Comparison of ENCODE assay signal across 8 cellular contexts in genomic region chr11:85809881-85810280, GRCh38. TPM values are rescaled to one million over a fixed set of nuclear protein-coding genes. Genes with fewer than 3 reads are reported as not detected.
DNase-seq lines count a peak whose midpoint lies in the region; ATAC-seq and TF ChIP-seq lines count a peak whose summit lies in the region.

No MANE protein-coding gene starts in this region.

- no peaks in the 10 kb centered on the region for H3K79me2 ChIP-seq in fibroblast of lung (ENCODE audit: control insufficient read depth, insufficient read depth, low read length)

- no peaks in the 10 kb centered on the region for H3K9me3 ChIP-seq in fibroblast of lung (ENCODE audit: control insufficient read depth, insufficient read depth, low read depth, low read length)

- TF ChIP-seq CTCF in activated B cell treated with CpG ODN at 0.5 μM for 24 hours (IDR thresholded peaks at IDR 0.05) (no peak), fibroblast of lung (conservative IDR thresholded peaks at IDR 0.05 in 1 of 2, IDR thresholded peaks at IDR 0.05 in 1 of 2; ENCODE audit: low read depth in 1 of 2, low read length in 2 of 2) (peak; percentile 28 to 35), progenitor cell of endocrine pancreas (IDR thresholded peaks at IDR 0.05; ENCODE audit: unreplicated experiment) (peak; percentile 16)

- no peak overlapping the region for H3K9ac ChIP-seq in fibroblast of lung (ENCODE audit: insufficient read depth, low read length)

- H3K4me1 ChIP-seq in fibroblast of lung (ENCODE audit: control insufficient read depth, extremely low read depth, insufficient read depth, low read length), result peaks cover 5% of the 10 kb centered on the region

- H3K27ac ChIP-seq in fibroblast of lung (ENCODE audit: insufficient read depth, low read length), result no peak overlapping the region

- H3K27me3 Mint-ChIP-seq in activated CD4-positive, alpha-beta T cell treated with anti-CD3 and anti-CD28 coated beads, Interleukin-2, amount 10 ng/mL, durations not matched to agents 7 days and 5 days, result peaks cover 12% of the 10 kb centered on the region
- H3K27me3 Mint-ChIP-seq in activated B cell treated with CpG ODN at 0.5 μM for 24 hours (peaks cover 12% of the 10 kb centered on the region), progenitor cell of endocrine pancreas (peaks cover 50% of the 10 kb centered on the region)

- H3K36me3 ChIP-seq in fibroblast of lung (ENCODE audit: control insufficient read depth, insufficient read depth, low read length), result no peaks in the 10 kb centered on the region

- H3K27ac Mint-ChIP-seq in activated CD4-positive, alpha-beta T cell treated with anti-CD3 and anti-CD28 coated beads, Interleukin-2, amount 10 ng/mL, durations not matched to agents 7 days and 5 days, result peak overlapping the region; percentile 82
- H3K27ac Mint-ChIP-seq in activated B cell treated with CpG ODN at 0.5 μM for 24 hours (no peak overlapping the region), progenitor cell of endocrine pancreas (no peak overlapping the region)

- DNase-seq in activated CD4-positive, alpha-beta T cell treated with anti-CD3 and anti-CD28 coated beads, Interleukin-2, amount 10 ng/mL, durations not matched to agents 7 days and 5 days, result peak; percentile 13
- no peak for DNase-seq in activated CD4-positive, alpha-beta T cell treated with anti-CD3 and anti-CD28 coated beads, Interleukin-2, amount 50 U/mL, for 1 hour
- DNase-seq in activated B cell treated with CpG ODN at 0.5 μM for 24 hours (no peak), fibroblast of lung (ENCODE audit: low read depth in 2 of 2) (no peak), progenitor cell of endocrine pancreas (ENCODE audit: low spot score, unreplicated experiment) (no peak), posterior vena cava (ENCODE audit: low spot score) (no peak), glomerular visceral epithelial cell (ENCODE audit: extremely low spot score) (no peak)

- H3K9me3 Mint-ChIP-seq in activated CD4-positive, alpha-beta T cell treated with anti-CD3 and anti-CD28 coated beads, Interleukin-2, amount 10 ng/mL, durations not matched to agents 7 days and 5 days, result no peaks in the 10 kb centered on the region
- H3K9me3 Mint-ChIP-seq in activated B cell treated with CpG ODN at 0.5 μM for 24 hours, result no peaks in the 10 kb centered on the region
- no peaks in the 10 kb centered on the region for H3K9me3 Mint-ChIP-seq in progenitor cell of endocrine pancreas (ENCODE audit: low read depth)

- H2AFZ ChIP-seq in fibroblast of lung (ENCODE audit: low read length), result no peak overlapping the region

- ATAC-seq in activated B cell treated with CpG ODN at 0.5 μM for 24 hours (ENCODE audit: low read depth) (no peak), GM18520 (IDR thresholded peaks at IDR 0.05; ENCODE audit: unreplicated experiment) (no peak)

- intact Hi-C loops in activated B cell treated with CpG ODN at 0.5 μM for 24 hours (cut with micrococcal nuclease) (no loop called here), posterior vena cava (cut with DNase I) (loop anchor here (10.0 kb wide), 2 partner anchors 95 to 115 kb away; no protein-coding TSS in a partner anchor)

- peaks cover 38% of the 10 kb centered on the region for H3K4me1 Mint-ChIP-seq in activated CD4-positive, alpha-beta T cell treated with anti-CD3 and anti-CD28 coated beads, Interleukin-2, amount 10 ng/mL, durations not matched to agents 7 days and 5 days
- H3K4me1 Mint-ChIP-seq in activated B cell treated with CpG ODN at 0.5 μM for 24 hours (peaks cover 21% of the 10 kb centered on the region), progenitor cell of endocrine pancreas (ENCODE audit: low read depth) (peaks cover 9% of the 10 kb centered on the region)

- no peaks in the 10 kb centered on the region for H3K27me3 ChIP-seq in fibroblast of lung (ENCODE audit: control insufficient read depth, insufficient read depth, low read length)

- peak overlapping the region; percentile 0 to 74 (median 52) for H3K4me3 ChIP-seq in fibroblast of lung (replicated peaks in 1 of 4; ENCODE audit: control extremely low read depth in 1 of 4, insufficient read depth in 1 of 4, low read depth in 3 of 4, low read length in 4 of 4)

- no peaks in the 10 kb centered on the region for H4K20me1 ChIP-seq in fibroblast of lung (ENCODE audit: control insufficient read depth, extremely low read depth, insufficient read depth, low read length)

- H3K4me2 ChIP-seq in fibroblast of lung (ENCODE audit: extremely low read depth, insufficient read depth, low read length), result peak overlapping the region; percentile 85

- CTCF ChIA-PET in activated CD4-positive, alpha-beta T cell treated with anti-CD3 and anti-CD28 coated beads, Interleukin-2, amount 10 ng/mL, durations not matched to agents 7 days and 5 days (lab: Charles Lee), result interaction anchor here (0.6 to 1.9 kb wide), 4 partner anchors 11 to 70 kb away, joined by 3 to 10 read pairs (median 8); partner anchors contain the start of gene CCDC83
- CTCF ChIA-PET in activated B cell treated with CpG ODN at 0.5 μM for 24 hours (lab: Charles Lee), result no interaction called here

- POLR2A ChIA-PET in activated CD4-positive, alpha-beta T cell treated with anti-CD3 and anti-CD28 coated beads, Interleukin-2, amount 10 ng/mL, durations not matched to agents 7 days and 5 days (lab: Charles Lee), result no interaction called here
- POLR2A ChIA-PET in activated B cell treated with CpG ODN at 0.5 μM for 24 hours (lab: Charles Lee), result no interaction called here

- H3K36me3 Mint-ChIP-seq in activated CD4-positive, alpha-beta T cell treated with anti-CD3 and anti-CD28 coated beads, Interleukin-2, amount 10 ng/mL, durations not matched to agents 7 days and 5 days (ENCODE audit: low read depth), result peaks cover 1% of the 10 kb centered on the region
- H3K36me3 Mint-ChIP-seq in activated B cell treated with CpG ODN at 0.5 μM for 24 hours (ENCODE audit: low read depth) (no peaks in the 10 kb centered on the region), progenitor cell of endocrine pancreas (ENCODE audit: insufficient read depth) (no peaks in the 10 kb centered on the region)

- H3K4me3 Mint-ChIP-seq in activated CD4-positive, alpha-beta T cell treated with anti-CD3 and anti-CD28 coated beads, Interleukin-2, amount 10 ng/mL, durations not matched to agents 7 days and 5 days, result peak overlapping the region; percentile 88
- peak overlapping the region; percentile 78 for H3K4me3 Mint-ChIP-seq in activated B cell treated with CpG ODN at 0.5 μM for 24 hours
- H3K4me3 Mint-ChIP-seq in progenitor cell of endocrine pancreas (ENCODE audit: low read depth), result peak overlapping the region; percentile 68

RNA-seq across cellular contexts. Expression of gene SYTL2, which starts 1.1 kb away (rescaled TPM):
- 10 to 100 TPM; 43.5 to 45.6 TPM for total RNA-seq in activated CD4-positive, alpha-beta T cell treated with anti-CD3 and anti-CD28 coated beads, Interleukin-2, amount 10 ng/mL, durations not matched to agents 7 days and 5 days
- 0.56 and 1.1 TPM in 2 replicates for total RNA-seq in activated B cell treated with CpG ODN at 0.5 μM for 24 hours
- total RNA-seq in fibroblast of lung, result 39.8 and 165 TPM in 2 replicates
- 148 and 387 TPM in 2 replicates for polyA plus RNA-seq in fibroblast of lung
- polyA plus RNA-seq in fibroblast of lung (2012), result 80.4 and 184 TPM in 2 replicates
- polyA minus RNA-seq in fibroblast of lung (ENCODE audit: low replicate concordance), result 5.8 and 19.0 TPM in 2 replicates
- total RNA-seq in progenitor cell of endocrine pancreas, result 4.7 and 5.6 TPM in 2 replicates
- 100 to 1,000 TPM; 144 to 183 TPM for total RNA-seq in posterior vena cava

RNA-seq across cellular contexts. Expression of gene CCDC83, which starts 45.3 kb away (rescaled TPM):
- not detected for total RNA-seq in activated CD4-positive, alpha-beta T cell treated with anti-CD3 and anti-CD28 coated beads, Interleukin-2, amount 10 ng/mL, durations not matched to agents 7 days and 5 days
- total RNA-seq in activated B cell treated with CpG ODN at 0.5 μM for 24 hours (not detected in 2 replicates), fibroblast of lung (under 0.01 TPM in 1 of 2 replicates, not detected in the other), progenitor cell of endocrine pancreas (not detected in 2 replicates), posterior vena cava (not detected)
- not detected in 2 replicates for polyA plus RNA-seq in fibroblast of lung
- polyA plus RNA-seq in fibroblast of lung (2012), result not detected in 2 replicates
- not detected in 2 replicates for polyA minus RNA-seq in fibroblast of lung (ENCODE audit: low replicate concordance)
